Comparison of ENCODE assay signal across 1 cellular context in genomic region chr7:123154231-123154860, GRCh38.
TF ChIP-seq lines count a peak whose summit lies in the region.

No MANE protein-coding gene starts in this region.

TF ChIP-seq in K562, 482 proteins besides CTCF, POLR2A, EP300 and RAD21 (continued from another document):
- TF ChIP-seq ETS2 (tag; IDR thresholded peaks at IDR 0.05; ENCODE audit: borderline replicate concordance, poor library complexity, severe bottlenecking) (no peak), ATF1 (CRISPR knock-in tag; IDR thresholded peaks at IDR 0.05) (no peak), ATF1 (tag; IDR thresholded peaks at IDR 0.05) (peak; percentile 86), HINFP (tag; conservative IDR thresholded peaks at IDR 0.05; ENCODE audit: low read depth) (no peak), CREM (IDR thresholded peaks at IDR 0.05; ENCODE audit: low read depth) (peak; percentile 50; the same call in 1 of the 2 replicates), NFIC (IDR thresholded peaks at IDR 0.05) (no peak), ZBTB5 (IDR thresholded peaks at IDR 0.05) (no peak), JUN (IDR thresholded peaks at IDR 0.05; ENCODE audit: borderline replicate concordance, low read depth, low read length) (peak; percentile 62; the same call in 1 of the 2 replicates), JUN (CRISPR knock-in tag; IDR thresholded peaks at IDR 0.05; ENCODE audit: borderline replicate concordance) (no peak), ETV5 (CRISPR knock-in tag; IDR thresholded peaks at IDR 0.05; ENCODE audit: low read depth) (no peak), SMC3 (conservative IDR thresholded peaks at IDR 0.05; ENCODE audit: insufficient read depth, low read depth, low read length) (peak; percentile 61), ZNF449 (CRISPR knock-in tag; IDR thresholded peaks at IDR 0.05) (no peak), TBL1XR1 (IDR thresholded peaks at IDR 0.05; ENCODE audit: low read length in 2 of 2) (no peak), DEAF1 (CRISPR knock-in tag; IDR thresholded peaks at IDR 0.05) (peak; percentile 58), ATF7 (IDR thresholded peaks at IDR 0.05) (peak; percentile 93), ETV1 (tag; conservative IDR thresholded peaks at IDR 0.05; ENCODE audit: low read depth) (no peak), ZNF561 (CRISPR knock-in tag; conservative IDR thresholded peaks at IDR 0.05) (no peak), ZBTB40 (IDR thresholded peaks at IDR 0.05) (no peak), ZBTB40 (CRISPR knock-in tag; IDR thresholded peaks at IDR 0.05) (no peak), E2F4 (CRISPR knock-in tag; IDR thresholded peaks at IDR 0.05; ENCODE audit: low read depth) (no peak), ZNF589 (CRISPR knock-in tag; IDR thresholded peaks at IDR 0.05; ENCODE audit: low read depth) (no peak), POLR3G (IDR thresholded peaks at IDR 0.05; ENCODE audit: extremely low read depth, insufficient read length, insufficient replicate concordance) (no peak), CCAR2 (IDR thresholded peaks at IDR 0.05; ENCODE audit: low read depth, low read length) (no peak), ZNF318 (IDR thresholded peaks at IDR 0.05; ENCODE audit: borderline replicate concordance in 1 of 2, low read depth in 1 of 2) (no peak), TOE1 (IDR thresholded peaks at IDR 0.05; ENCODE audit: borderline replicate concordance) (no peak), TOE1 (CRISPR knock-in tag; IDR thresholded peaks at IDR 0.05; ENCODE audit: borderline replicate concordance, low read depth) (no peak)
